11 cellular contexts compared by ENCODE assay signal in genomic region chrY:13738618-13739017, GRCh38. TPM values are rescaled to one million over a fixed set of nuclear protein-coding genes. Genes with fewer than 3 reads are reported as not detected.
A peak's percentile ranks its signal among the peaks of the same experiment; 100 is the strongest.
DNase-seq lines count a peak whose midpoint lies in the region; ATAC-seq and TF ChIP-seq lines count a peak whose summit lies in the region.
"Had no signal": no experiment of that assay in that cellular context is flagged by ENCODE, and none has a peak within 500 bp of the region (broad histone marks: within the 10 kb centered on the region; RNA-seq: fewer than 3 reads in every experiment).

No MANE protein-coding gene starts in this region.

- TF ChIP-seq CTCF in CD4-positive, alpha-beta T cell (IDR thresholded peaks at IDR 0.05), result peak; percentile 58
- TF ChIP-seq CTCF in GM23338 (conservative IDR thresholded peaks at IDR 0.05; ENCODE audit: low read depth in 2 of 2) (peak; percentile 59 to 66), lower lobe of right lung (IDR thresholded peaks at IDR 0.05) (peak; percentile 60)

- H3K9me3 ChIP-seq in CD4-positive, alpha-beta T cell (ENCODE audit: control insufficient read depth, low read length), result no peaks in the 10 kb centered on the region
- H3K9me3 ChIP-seq in lower lobe of right lung, result no peaks in the 10 kb centered on the region

- H3K36me3 ChIP-seq in GM23338 (ENCODE audit: insufficient read depth) (no peaks in the 10 kb centered on the region), lower lobe of right lung (no peaks in the 10 kb centered on the region)

- no peaks in the 10 kb centered on the region for H3K36me3 Mint-ChIP-seq in CD4-positive, alpha-beta T cell (ENCODE audit: low read depth)
- H3K36me3 Mint-ChIP-seq in GM23338 (ENCODE audit: low read depth), result peaks cover 20% of the 10 kb centered on the region
- no peaks in the 10 kb centered on the region for H3K36me3 Mint-ChIP-seq in activated CD8-positive, alpha-beta T cell treated with anti-CD3 and anti-CD28 coated beads, Interleukin-2, amount 10 ng/mL, durations not matched to agents 7 days and 5 days (ENCODE audit: low read depth)

- no peaks in the 10 kb centered on the region for H3K9me3 Mint-ChIP-seq in CD4-positive, alpha-beta T cell
- peaks cover 18% of the 10 kb centered on the region for H3K9me3 Mint-ChIP-seq in GM23338
- no peaks in the 10 kb centered on the region for H3K9me3 Mint-ChIP-seq in activated CD8-positive, alpha-beta T cell treated with anti-CD3 and anti-CD28 coated beads, Interleukin-2, amount 10 ng/mL, durations not matched to agents 7 days and 5 days (ENCODE audit: insufficient read depth)

- H3K79me2 ChIP-seq in GM23338 (replicated peaks; ENCODE audit: insufficient read depth), result no peaks in the 10 kb centered on the region

- intact Hi-C loops in CD4-positive, alpha-beta T cell (cut with DNase I, micrococcal nuclease), result loop anchor here (2.0 to 5.0 kb wide), 2 partner anchors 114 to 1839 kb away; no protein-coding TSS in a partner anchor
- intact Hi-C loops in lower lobe of right lung (cut with DNase I), result no loop called here

- no peak overlapping the region for H3K27ac Mint-ChIP-seq in CD4-positive, alpha-beta T cell
- no peak overlapping the region for H3K27ac Mint-ChIP-seq in GM23338
- H3K27ac Mint-ChIP-seq in activated CD8-positive, alpha-beta T cell treated with anti-CD3 and anti-CD28 coated beads, Interleukin-2, amount 10 ng/mL, durations not matched to agents 7 days and 5 days, result no peak overlapping the region

- no peaks in the 10 kb centered on the region for H3K9me2 ChIP-seq in GM23338 (ENCODE audit: insufficient read depth)

- H3K4me2 ChIP-seq in GM23338, result no peak overlapping the region

- DNase-seq in CD4-positive, alpha-beta T cell, result peak in 4 of 10 experiments; percentile 6 to 42 (median 16)
- DNase-seq in GM23338 (ENCODE audit: low spot score) (peak; percentile 57), lower lobe of right lung (no peak), NCI-H345 (lab: John Stamatoyannopoulos, UW) (no peak), DMS79 (lab: John Stamatoyannopoulos, UW) (no peak)
- DNase-seq in activated CD8-positive, alpha-beta T cell treated with anti-CD3 and anti-CD28 coated beads, Interleukin-2, amount 10 ng/mL, durations not matched to agents 7 days and 5 days, result peak; percentile 35
- DNase-seq: DMS79 treated with DMSO at 0.1 percent for 48 hours, Kasumi-1 had no signal

- no peaks in the 10 kb centered on the region for H3F3A ChIP-seq in GM23338 (replicated peaks; ENCODE audit: low read depth)

- CTCF ChIA-PET in CD4-positive, alpha-beta T cell (lab: Charles Lee), result no interaction called here
- CTCF ChIA-PET in activated CD8-positive, alpha-beta T cell treated with anti-CD3 and anti-CD28 coated beads, Interleukin-2, amount 10 ng/mL, durations not matched to agents 7 days and 5 days (lab: Charles Lee), result interaction anchor here (1.2 to 2.0 kb wide), 4 partner anchors 10 to 114 kb away, joined by 3 to 13 read pairs (median 5); no protein-coding TSS in a partner anchor

- H4K20me1 ChIP-seq in GM23338 (replicated peaks; ENCODE audit: insufficient read depth), result no peaks in the 10 kb centered on the region

- no peaks in the 10 kb centered on the region for H3K4me1 Mint-ChIP-seq in CD4-positive, alpha-beta T cell (ENCODE audit: low read depth)
- H3K4me1 Mint-ChIP-seq in GM23338, result peaks cover 6% of the 10 kb centered on the region; the same call in 1 of the 3 replicates
- H3K4me1 Mint-ChIP-seq in activated CD8-positive, alpha-beta T cell treated with anti-CD3 and anti-CD28 coated beads, Interleukin-2, amount 10 ng/mL, durations not matched to agents 7 days and 5 days (ENCODE audit: low read depth), result no peaks in the 10 kb centered on the region

- H3K4me3 ChIP-seq in GM23338, result no peak overlapping the region
- no peak overlapping the region for H3K4me3 ChIP-seq in lower lobe of right lung

- H3K4me1 ChIP-seq in GM23338 (ENCODE audit: insufficient read depth) (no peaks in the 10 kb centered on the region), lower lobe of right lung (no peaks in the 10 kb centered on the region)

- POLR2A ChIA-PET in CD4-positive, alpha-beta T cell (lab: Charles Lee), result no interaction called here
- POLR2A ChIA-PET in activated CD8-positive, alpha-beta T cell treated with anti-CD3 and anti-CD28 coated beads, Interleukin-2, amount 10 ng/mL, durations not matched to agents 7 days and 5 days (lab: Charles Lee), result no interaction called here

- H3K27me3 ChIP-seq in CD4-positive, alpha-beta T cell (ENCODE audit: control insufficient read depth, insufficient read depth, low read length), result no peaks in the 10 kb centered on the region
- no peaks in the 10 kb centered on the region for H3K27me3 ChIP-seq in GM23338 (ENCODE audit: insufficient read depth)
- H3K27me3 ChIP-seq in lower lobe of right lung (ENCODE audit: low read depth), result no peaks in the 10 kb centered on the region

- ATAC-seq in CD4-positive, alpha-beta T cell (ENCODE audit: poor library complexity), result no peak
- ATAC-seq in GM23338 (peak; percentile 57), lower lobe of right lung (no peak), GM19452 (IDR thresholded peaks at IDR 0.05; ENCODE audit: unreplicated experiment) (no peak), GM21786 (IDR thresholded peaks at IDR 0.05; ENCODE audit: unreplicated experiment) (no peak)
- ATAC-seq in activated CD8-positive, alpha-beta T cell treated with anti-CD3 and anti-CD28 coated beads, Interleukin-2, amount 10 ng/mL, durations not matched to agents 7 days and 5 days, result no peak
- ATAC-seq: Panc1 had no signal

- no peaks in the 10 kb centered on the region for H3K27me3 Mint-ChIP-seq in CD4-positive, alpha-beta T cell
- H3K27me3 Mint-ChIP-seq in GM23338 (ENCODE audit: insufficient read depth, low read depth, poor library complexity), result no peaks in the 10 kb centered on the region
- H3K27me3 Mint-ChIP-seq in activated CD8-positive, alpha-beta T cell treated with anti-CD3 and anti-CD28 coated beads, Interleukin-2, amount 10 ng/mL, durations not matched to agents 7 days and 5 days (ENCODE audit: low read depth), result no peaks in the 10 kb centered on the region

- no peak overlapping the region for H3K27ac ChIP-seq in CD4-positive, alpha-beta T cell (ENCODE audit: low read depth, low read length)
- no peak overlapping the region for H3K27ac ChIP-seq in GM23338 (ENCODE audit: low read depth)
- no peak overlapping the region for H3K27ac ChIP-seq in lower lobe of right lung

- H2AFZ ChIP-seq in GM23338, result no peak overlapping the region

- H3K4me3 Mint-ChIP-seq in CD4-positive, alpha-beta T cell, result no peak overlapping the region
- no peak overlapping the region for H3K4me3 Mint-ChIP-seq in GM23338
- no peak overlapping the region for H3K4me3 Mint-ChIP-seq in activated CD8-positive, alpha-beta T cell treated with anti-CD3 and anti-CD28 coated beads, Interleukin-2, amount 10 ng/mL, durations not matched to agents 7 days and 5 days

TF ChIP-seq in GM23338, 12 proteins besides CTCF, POLR2A, EP300 and RAD21 (continues in another document):
- TF ChIP-seq STAT1 (IDR thresholded peaks at IDR 0.05; ENCODE audit: unreplicated experiment), result no peak
- TF ChIP-seq EZH2phosphoT487 (IDR thresholded peaks at IDR 0.05; ENCODE audit: unreplicated experiment), result no peak
- TF ChIP-seq ZNF114 (CRISPR knock-in tag; IDR thresholded peaks at IDR 0.05), result no peak
- TF ChIP-seq JUNB (IDR thresholded peaks at IDR 0.05; ENCODE audit: unreplicated experiment), result no peak
- no peak for TF ChIP-seq POLR2AphosphoS5 (IDR thresholded peaks at IDR 0.05; ENCODE audit: low read depth)
- no peak for TF ChIP-seq NANOG (IDR thresholded peaks at IDR 0.05; ENCODE audit: borderline replicate concordance)
- no peak for TF ChIP-seq ZNF331 (CRISPR knock-in tag; IDR thresholded peaks at IDR 0.05; ENCODE audit: low read depth)
- TF ChIP-seq EZH2 (IDR thresholded peaks at IDR 0.05; ENCODE audit: low read depth, unreplicated experiment), result no peak

RNA-seq across cellular contexts. Expression of gene TMSB4Y, which starts 34.9 kb away (rescaled TPM):
- under 1 TPM; 0.82 to 0.98 TPM for total RNA-seq in CD4-positive, alpha-beta T cell
- total RNA-seq in GM23338 (2014; rRNA removed; shearing (Covaris generic)), result 8.7 and 9.8 TPM in 2 replicates
- 12.2 and 13.4 TPM in 2 replicates for polyA plus RNA-seq in GM23338 (2016; fragmentation: Nextera tagmentation; extraction: Ambion mirVana)
- 1 to 10 TPM; 1.1 to 1.4 TPM for total RNA-seq in activated CD8-positive, alpha-beta T cell treated with anti-CD3 and anti-CD28 coated beads, Interleukin-2, amount 10 ng/mL, durations not matched to agents 7 days and 5 days
- 0.89 TPM for total RNA-seq in lower lobe of right lung

Comparison
In these comparisons a context has a peak if more than half of its experiments do, and no peak if none do; other contexts are left out.
1. DNase-seq: peak in GM23338 (single experiment) and activated CD8-positive, alpha-beta T cell treated with anti-CD3 and anti-CD28 coated beads, Interleukin-2, amount 10 ng/mL, durations not matched to agents 7 days and 5 days (single experiment); none in lower lobe of right lung (single experiment), NCI-H345 (single experiment) and DMS79 (single experiment).
2. Peak in every context shown above with its lines, with median percentiles within 50 percentile points of each other: CTCF ChIP-seq.